1 cellular context compared by ENCODE assay signal in genomic region chr10:95286707-95287106, GRCh38.
TF ChIP-seq lines count a peak whose summit lies in the region.

No MANE protein-coding gene starts in this region.

TF ChIP-seq in H1, 55 proteins besides CTCF, POLR2A, EP300 and RAD21:
- TF ChIP-seq HDAC2 (IDR thresholded peaks at IDR 0.05; ENCODE audit: borderline replicate concordance in 1 of 2, low read depth in 2 of 2, low read length in 2 of 2) (no peak), NANOG (IDR thresholded peaks at IDR 0.05; ENCODE audit: insufficient read depth, low read depth, low read length, poor library complexity, severe bottlenecking) (no peak), SRF (IDR thresholded peaks at IDR 0.05; ENCODE audit: low read depth, low read length) (no peak), CBX8 (IDR thresholded peaks at IDR 0.05; ENCODE audit: borderline replicate concordance, low read depth, low read length) (no peak)
TF ChIP-seq in H1: peak in this region for 0.
